Comparison of ENCODE assay signal across 26 cellular contexts in the genomic region with DNA sequence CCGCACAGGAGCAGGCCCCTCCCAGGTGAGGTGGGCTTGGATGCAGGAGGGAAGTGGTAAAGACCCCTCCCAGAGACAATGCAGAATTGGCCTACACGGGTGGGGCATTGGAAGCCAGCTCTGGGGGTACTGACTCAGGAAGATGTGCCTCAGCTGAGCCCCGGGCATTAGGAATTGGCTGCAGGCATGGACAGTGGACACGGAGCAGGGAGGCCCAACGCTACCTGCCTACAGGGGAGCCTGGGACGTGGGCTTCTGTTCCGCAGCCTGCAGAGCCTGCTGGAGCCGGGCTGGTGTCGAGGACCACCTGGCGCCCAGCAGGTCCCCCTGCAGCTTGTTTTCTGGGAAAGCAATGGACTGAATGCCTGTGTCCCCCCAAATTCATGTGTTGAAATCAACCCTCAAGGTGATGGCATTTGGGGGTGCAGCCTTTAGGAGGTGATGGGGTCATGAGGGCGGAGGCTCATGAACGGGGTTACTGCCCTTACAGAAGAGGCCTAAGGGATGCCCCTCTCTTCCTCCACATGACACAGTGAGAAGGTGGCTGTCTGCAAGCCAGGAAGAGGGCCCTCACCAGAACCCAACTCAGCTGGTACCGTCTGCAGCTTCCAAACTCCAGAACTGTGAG.
DNase-seq lines count a peak whose midpoint lies in the region; ATAC-seq and TF ChIP-seq lines count a peak whose summit lies in the region.
"Had no signal": no experiment of that assay in that cellular context is flagged by ENCODE, and none has a peak within 500 bp of the region (broad histone marks: within the 10 kb centered on the region; RNA-seq: fewer than 3 reads in every experiment).

No MANE protein-coding gene starts in this region.

- in situ Hi-C loops in GM13976 (cut with MboI; ENCODE audit: low sequenced_read_pairs, unreplicated experiment), result no loop called here

- TF ChIP-seq CTCF in lower leg skin (IDR thresholded peaks at IDR 0.05), result no peak
- no peak for TF ChIP-seq CTCF in GM13976 (IDR thresholded peaks at IDR 0.05; ENCODE audit: borderline replicate concordance, control extremely low read depth, extremely low read depth, insufficient read depth, missing control alignments)

- H3K27ac Mint-ChIP-seq in activated CD4-positive, alpha-beta memory T cell treated with anti-CD3 and anti-CD28 coated beads for 36 hours, result no peak overlapping the region
- H3K27ac Mint-ChIP-seq: endodermal cell; mesothelial cell of epicardium; naive thymus-derived CD4-positive, alpha-beta T cell; stimulated activated naive B cell treated with anti-CD40 and anti-IgM and Interleukin-4, amounts not matched to agents 10 μg/mL and 1 μg/mL and 100 μg/mL, for 72 hours had no signal

- H3K4me1 Mint-ChIP-seq in activated CD4-positive, alpha-beta memory T cell treated with anti-CD3 and anti-CD28 coated beads for 36 hours (ENCODE audit: low read depth), result no peaks in the 10 kb centered on the region

- no peak for TF ChIP-seq POLR2A in lower leg skin (IDR thresholded peaks at IDR 0.05)

- CTCF ChIA-PET in activated CD4-positive, alpha-beta memory T cell treated with anti-CD3 and anti-CD28 coated beads for 36 hours (lab: Charles Lee), result no interaction called here

- H3K4me3 Mint-ChIP-seq in activated CD4-positive, alpha-beta memory T cell treated with anti-CD3 and anti-CD28 coated beads for 36 hours, result no peak overlapping the region
- H3K4me3 Mint-ChIP-seq: activated T-cell treated with anti-CD3 and anti-CD28 coated beads, Interleukin-2, amount 50 U/mL, for 4 hours; endodermal cell; mesothelial cell of epicardium; naive thymus-derived CD4-positive, alpha-beta T cell; stimulated activated naive B cell treated with anti-CD40 and anti-IgM and Interleukin-4, amounts not matched to agents 10 μg/mL and 1 μg/mL and 100 μg/mL, for 72 hours had no signal

- H3K27me3 Mint-ChIP-seq in activated CD4-positive, alpha-beta memory T cell treated with anti-CD3 and anti-CD28 coated beads for 36 hours, result no peaks in the 10 kb centered on the region
- H3K27me3 Mint-ChIP-seq: naive thymus-derived CD4-positive, alpha-beta T cell had no signal

- H3K36me3 Mint-ChIP-seq in activated CD4-positive, alpha-beta memory T cell treated with anti-CD3 and anti-CD28 coated beads for 36 hours, result no peaks in the 10 kb centered on the region
- H3K36me3 Mint-ChIP-seq: mesothelial cell of epicardium; naive thymus-derived CD4-positive, alpha-beta T cell; stimulated activated naive B cell treated with anti-CD40 and anti-IgM and Interleukin-4, amounts not matched to agents 10 μg/mL and 1 μg/mL and 100 μg/mL, for 72 hours had no signal

- no peaks in the 10 kb centered on the region for H3K9me3 Mint-ChIP-seq in activated CD4-positive, alpha-beta memory T cell treated with anti-CD3 and anti-CD28 coated beads for 36 hours
- H3K9me3 Mint-ChIP-seq: activated T-cell treated with anti-CD3 and anti-CD28 coated beads, Interleukin-2, amount 50 U/mL, for 4 hours; endodermal cell; mesothelial cell of epicardium; naive thymus-derived CD4-positive, alpha-beta T cell; stimulated activated naive B cell treated with anti-CD40 and anti-IgM and Interleukin-4, amounts not matched to agents 10 μg/mL and 1 μg/mL and 100 μg/mL, for 72 hours had no signal

- intact Hi-C loops in cardiac septum (cut with DNase I), result no loop called here
- intact Hi-C loops in left cardiac atrium (cut with DNase I), result no loop called here
- intact Hi-C loops in activated CD4-positive, alpha-beta memory T cell treated with anti-CD3 and anti-CD28 coated beads for 36 hours (cut with micrococcal nuclease), result no loop called here
- intact Hi-C loops in lower leg skin (cut with DNase I; ENCODE audit: low total_unique reads), result no loop called here

- POLR2A ChIA-PET in activated CD4-positive, alpha-beta memory T cell treated with anti-CD3 and anti-CD28 coated beads for 36 hours (lab: Charles Lee), result no interaction called here

- H3K4me3 ChIP-seq in lower leg skin (ENCODE audit: low read depth, poor library complexity, severe bottlenecking), result no peak overlapping the region
- H3K4me3 ChIP-seq: hepatocyte, SJCRH30 had no signal

- WGBS in lower leg skin, 2 donors, result 92 to 96% methylated on average over 13 of the region's 13 CpGs

- DNase-seq in cardiac septum (ENCODE audit: low spot score) (peak; percentile 60), left cardiac atrium (no peak), lower leg skin (ENCODE audit: low spot score in 2 of 2) (peak; percentile 12 to 70), GM13976 (ENCODE audit: low spot score) (no peak)
- DNase-seq in activated CD4-positive, alpha-beta memory T cell treated with anti-CD3 and anti-CD28 coated beads for 36 hours, result peak; percentile 1
- DNase-seq in stimulated activated CD8-positive, alpha-beta memory T cell treated with anti-CD3 and anti-CD28 coated beads, Interleukin-4, amount 100 ng/mL, for 48 hours, result peak; percentile 17
- DNase-seq: activated naive CD4-positive, alpha-beta T cell treated with anti-CD3 and anti-CD28 coated beads, Interleukin-2, amount 50 U/mL, for 16 hours; activated T-cell treated with anti-CD3 and anti-CD28 coated beads, Interleukin-2, amount 50 U/mL, for 4 hours; amygdala; cortex of kidney; foreskin melanocyte; NCI-H1417 treated with DMSO at 0.1 percent for 48 hours; NCI-H2081; NCI-H2227 treated with DMSO at 0.1 percent for 48 hours; NCI-H69; stimulated activated CD4-positive, alpha-beta T cell treated with anti-CD3 and anti-CD28 coated beads, Interleukin-4, amount 100 ng/mL, for 1 hour; stimulated activated naive B cell treated with anti-CD40 and anti-IgM and Interleukin-4, amounts not matched to agents 10 μg/mL and 1 μg/mL and 100 μg/mL, for 72 hours had no signal

- ATAC-seq in left cardiac atrium, result no peak
- ATAC-seq in HG02884 (IDR thresholded peaks at IDR 0.05; ENCODE audit: unreplicated experiment), result no peak
- no peak for ATAC-seq in HG02610 (IDR thresholded peaks at IDR 0.05; ENCODE audit: unreplicated experiment)
- ATAC-seq: activated T-cell treated with anti-CD3 and anti-CD28 coated beads, Interleukin-2, amount 50 U/mL, for 4 hours; esophagus mucosa; HCT116; naive thymus-derived CD4-positive, alpha-beta T cell; stimulated activated naive B cell treated with anti-CD40 and anti-IgM and Interleukin-4, amounts not matched to agents 10 μg/mL and 1 μg/mL and 100 μg/mL, for 72 hours had no signal

Comparison
In these comparisons a context has a peak if more than half of its experiments do, and no peak if none do; other contexts are left out.
1. DNase-seq: peak in cardiac septum (single experiment), activated CD4-positive, alpha-beta memory T cell treated with anti-CD3 and anti-CD28 coated beads for 36 hours (single experiment), lower leg skin (2 of 2) and stimulated activated CD8-positive, alpha-beta memory T cell treated with anti-CD3 and anti-CD28 coated beads, Interleukin-4, amount 100 ng/mL, for 48 hours (single experiment); none in left cardiac atrium (single experiment) and GM13976 (single experiment).